In genomic region chr6:121430514-121431460, GRCh38 we compare ENCODE assay signal across 8 cellular contexts. TPM values are rescaled to one million over a fixed set of nuclear protein-coding genes. Genes with fewer than 3 reads are reported as not detected.
DNase-seq lines count a peak whose midpoint lies in the region; FAIRE-seq lines count a peak whose summit lies in the region.

No MANE protein-coding gene starts in this region.

- DNase-seq in NCI-H345 (lab: John Stamatoyannopoulos, UW) (peak; percentile 1), NCI-H345 treated with DMSO at 0.1 percent for 48 hours (lab: John Stamatoyannopoulos, UW; ENCODE audit: unreplicated experiment) (no peak), RPMI7951 (ENCODE audit: low read depth) (peak; percentile 55), frontal cortex (ENCODE audit: low spot score in 2 of 2) (peak in 1 of 2 donors; percentile 45), small intestine (peak; percentile 56), GF-D8 (lab: John Stamatoyannopoulos, UW) (no peak), NCI-H446 (lab: John Stamatoyannopoulos, UW) (no peak)
- DNase-seq in activated CD4-positive, alpha-beta T cell treated with anti-CD3 and anti-CD28 coated beads for 48 hours, result no peak

- no peak overlapping the region for H3K27ac ChIP-seq in small intestine (ENCODE audit: low read depth in 1 of 2, low read length in 1 of 2)

- no peaks in the 10 kb centered on the region for H3K36me3 ChIP-seq in small intestine (ENCODE audit: control insufficient read depth in 2 of 2, insufficient read depth in 2 of 2, low read length in 2 of 2)

- H3K4me3 ChIP-seq in small intestine (ENCODE audit: low read depth in 1 of 2, low read length in 2 of 2), result no peak overlapping the region

- FAIRE-seq in frontal cortex (lab: Jason Lieb, UNC) (peak; percentile 80), small intestine (lab: Jason Lieb, UNC) (peak; percentile 65)

- no peaks in the 10 kb centered on the region for H3K9me3 ChIP-seq in small intestine (ENCODE audit: control insufficient read depth, low read depth)

- WGBS in small intestine, 3 donors, result 61 to 63% (median 61%) methylated on average over 10 of the region's 10 CpGs

- H3K4me1 ChIP-seq in small intestine (ENCODE audit: control insufficient read depth in 2 of 2, insufficient read depth in 1 of 2, low read depth in 1 of 2, low read length in 1 of 2), result no peaks in the 10 kb centered on the region

- no peaks in the 10 kb centered on the region for H3K27me3 ChIP-seq in small intestine (ENCODE audit: control insufficient read depth in 2 of 2, insufficient read depth in 2 of 2, low read length in 2 of 2)

RNA-seq across cellular contexts. Expression of gene GJA1, which starts 4.7 kb away (rescaled TPM):
- total RNA-seq in RPMI7951 (2014; rRNA removed; shearing (Covaris generic)), result 15.2 and 20.7 TPM in 2 replicates
- 91.3 TPM for total RNA-seq in frontal cortex
- 10 to 100 TPM in 1 of 3 donors, 1 to 10 TPM in 1, under 1 TPM in 1; 0.89 to 31.3 (median 3.0) TPM for polyA plus RNA-seq in small intestine

Comparison
In these comparisons a context has a peak if more than half of its experiments do, and no peak if none do; other contexts are left out.
1. DNase-seq: peak in NCI-H345 (single experiment), RPMI7951 (single experiment) and small intestine (single experiment); none in NCI-H345 treated with DMSO at 0.1 percent for 48 hours (single experiment), GF-D8 (single experiment), NCI-H446 (0 of 2) and activated CD4-positive, alpha-beta T cell treated with anti-CD3 and anti-CD28 coated beads for 48 hours (single experiment).